Comparison of ENCODE assay signal across 8 cellular contexts in the genomic region with DNA sequence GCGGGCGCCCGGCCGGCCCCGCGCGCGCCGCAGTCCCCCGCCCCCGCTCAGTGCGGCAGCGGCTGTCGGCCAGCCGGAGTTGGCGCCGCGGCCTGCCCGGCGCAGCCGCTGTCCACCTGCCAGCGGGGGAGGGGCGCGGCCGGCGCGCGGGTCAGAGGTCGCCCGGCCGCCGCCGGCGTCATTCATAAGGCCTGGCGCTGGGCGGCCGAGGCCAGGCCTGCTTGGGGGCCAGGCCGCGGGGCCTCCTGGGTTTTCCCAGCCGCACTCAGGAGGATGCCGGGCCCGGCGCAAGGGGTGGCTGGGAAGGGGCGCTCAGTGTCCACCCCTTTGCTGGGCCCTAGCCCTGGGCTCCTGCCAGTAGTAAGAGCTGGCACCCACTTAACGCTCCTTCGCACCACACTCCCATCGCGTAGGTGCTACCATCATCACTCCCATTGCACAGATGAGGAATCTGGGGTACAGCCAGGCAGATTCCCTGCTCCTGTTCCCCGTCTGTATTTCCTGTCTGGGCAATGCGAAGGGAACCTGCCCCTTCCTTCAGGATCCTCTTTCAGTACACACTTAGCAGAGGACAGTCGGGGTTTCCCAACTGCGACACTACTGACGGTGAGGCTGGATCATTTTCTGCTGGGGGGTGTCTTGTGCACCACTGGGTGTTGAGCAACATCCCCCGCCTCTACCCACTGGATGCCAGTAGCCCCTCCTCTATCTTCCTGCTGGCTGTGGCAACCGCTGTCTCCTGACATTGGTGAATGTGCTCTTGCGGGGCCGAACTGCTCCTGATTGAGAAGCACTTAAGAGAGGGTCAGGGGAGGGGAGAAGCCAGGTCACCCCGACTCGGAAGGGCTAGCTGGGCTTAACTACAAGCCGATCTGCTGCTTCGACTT. TPM values are rescaled to one million over a fixed set of nuclear protein-coding genes. Genes with fewer than 3 reads are reported as not detected.
DNase-seq lines count a peak whose midpoint lies in the region; ATAC-seq and TF ChIP-seq lines count a peak whose summit lies in the region.

No MANE protein-coding gene starts in this region.

- in situ Hi-C loops in GM13976 (cut with MboI; ENCODE audit: low sequenced_read_pairs, unreplicated experiment): no loop called here

- H3K4me3 ChIP-seq in GM12875 (ENCODE audit: low read depth, low read length): peak overlapping the region; percentile 52
- peak overlapping the region; percentile 66 for H3K4me3 ChIP-seq in fibroblast of the aortic adventitia (ENCODE audit: low read depth, low read length)

- H3K36me3 Mint-ChIP-seq in activated T-helper 1 cell treated with anti-CD3 and anti-CD28 coated beads, Interleukin-12 subunit alpha, Interleukin-12 subunit beta, Interleukin-2, Interleukin-4 antibody, amounts not matched to agents 30 ng/mL and 10 ng/mL and 1 ng/mL, durations not matched to agents 14 hours and 24 hours and 36 hours (ENCODE audit: low read depth): peaks cover 6% of the 10 kb centered on the region
- no peaks in the 10 kb centered on the region for H3K36me3 Mint-ChIP-seq in naive thymus-derived CD8-positive, alpha-beta T cell

- H3K9me3 Mint-ChIP-seq in activated T-helper 1 cell treated with anti-CD3 and anti-CD28 coated beads, Interleukin-12 subunit alpha, Interleukin-12 subunit beta, Interleukin-2, Interleukin-4 antibody, amounts not matched to agents 30 ng/mL and 10 ng/mL and 1 ng/mL, durations not matched to agents 14 hours and 24 hours and 36 hours: no peaks in the 10 kb centered on the region
- no peaks in the 10 kb centered on the region for H3K9me3 Mint-ChIP-seq in naive thymus-derived CD8-positive, alpha-beta T cell

- peak overlapping the region; percentile 91 for H3K4me3 Mint-ChIP-seq in activated T-helper 1 cell treated with anti-CD3 and anti-CD28 coated beads, Interleukin-12 subunit alpha, Interleukin-12 subunit beta, Interleukin-2, Interleukin-4 antibody, amounts not matched to agents 30 ng/mL and 10 ng/mL and 1 ng/mL, durations not matched to agents 14 hours and 24 hours and 36 hours
- peak overlapping the region; percentile 86 to 97 (median 94) for H3K4me3 Mint-ChIP-seq in naive thymus-derived CD8-positive, alpha-beta T cell

- POLR2A ChIA-PET in naive thymus-derived CD8-positive, alpha-beta T cell (lab: Charles Lee): interaction anchor here (0.7 to 5.2 kb wide), 8 partner anchors 18 to 1680 kb away, joined by 3 to 46 read pairs (median 4); partner anchors contain the start of genes ASF1B and RFX1

- H3K4me1 Mint-ChIP-seq in activated T-helper 1 cell treated with anti-CD3 and anti-CD28 coated beads, Interleukin-12 subunit alpha, Interleukin-12 subunit beta, Interleukin-2, Interleukin-4 antibody, amounts not matched to agents 30 ng/mL and 10 ng/mL and 1 ng/mL, durations not matched to agents 14 hours and 24 hours and 36 hours (ENCODE audit: low read depth): peaks cover 39% of the 10 kb centered on the region
- peaks cover 25 to 46% (median 43%) of the 10 kb centered on the region in 4 donors for H3K4me1 Mint-ChIP-seq in naive thymus-derived CD8-positive, alpha-beta T cell

- DNase-seq in NOMO-1 treated with dmso at 0.1 percent for 144 hours (lab: John Stamatoyannopoulos, UW; ENCODE audit: unreplicated experiment): peak; percentile 90
- no peak for DNase-seq in activated T-helper 1 cell treated with anti-CD3 and anti-CD28 coated beads, Interleukin-12 subunit alpha, Interleukin-12 subunit beta, Interleukin-2, Interleukin-4 antibody, amounts not matched to agents 30 ng/mL and 10 ng/mL and 1 ng/mL, durations not matched to agents 14 hours and 24 hours and 36 hours (ENCODE audit: low spot score)
- peak; percentile 76 for DNase-seq in fibroblast of the aortic adventitia (ENCODE audit: low read depth)
- peak; percentile 23 to 78 (median 60) for DNase-seq in naive thymus-derived CD8-positive, alpha-beta T cell
- peak; percentile 83 for DNase-seq in ureter (ENCODE audit: low spot score)
- DNase-seq in GM13976 (ENCODE audit: low spot score): no peak

- H3K27me3 Mint-ChIP-seq in activated T-helper 1 cell treated with anti-CD3 and anti-CD28 coated beads, Interleukin-12 subunit alpha, Interleukin-12 subunit beta, Interleukin-2, Interleukin-4 antibody, amounts not matched to agents 30 ng/mL and 10 ng/mL and 1 ng/mL, durations not matched to agents 14 hours and 24 hours and 36 hours (ENCODE audit: insufficient read depth): peaks cover 2% of the 10 kb centered on the region
- no peaks in the 10 kb centered on the region for H3K27me3 Mint-ChIP-seq in naive thymus-derived CD8-positive, alpha-beta T cell

- intact Hi-C loops in activated T-helper 1 cell treated with anti-CD3 and anti-CD28 coated beads, Interleukin-12 subunit alpha, Interleukin-12 subunit beta, Interleukin-2, Interleukin-4 antibody, amounts not matched to agents 30 ng/mL and 10 ng/mL and 1 ng/mL, durations not matched to agents 14 hours and 24 hours and 36 hours (cut with micrococcal nuclease): loop anchor here (1.0 to 10.0 kb wide), 3 partner anchors 18 to 521 kb away; partner anchors contain the start of genes ASF1B and C19orf53

- TF ChIP-seq CTCF in GM12875 (IDR thresholded peaks at IDR 0.05; ENCODE audit: borderline replicate concordance, insufficient read depth, low read depth, low read length): no peak
- TF ChIP-seq CTCF in fibroblast of the aortic adventitia (IDR thresholded peaks at IDR 0.05; ENCODE audit: insufficient read depth, low read length): no peak
- TF ChIP-seq CTCF in GM13976 (IDR thresholded peaks at IDR 0.05; ENCODE audit: borderline replicate concordance, control extremely low read depth, extremely low read depth, insufficient read depth, missing control alignments): no peak

- peak overlapping the region; percentile 97 for H3K27ac Mint-ChIP-seq in activated T-helper 1 cell treated with anti-CD3 and anti-CD28 coated beads, Interleukin-12 subunit alpha, Interleukin-12 subunit beta, Interleukin-2, Interleukin-4 antibody, amounts not matched to agents 30 ng/mL and 10 ng/mL and 1 ng/mL, durations not matched to agents 14 hours and 24 hours and 36 hours
- H3K27ac Mint-ChIP-seq in naive thymus-derived CD8-positive, alpha-beta T cell: peak overlapping the region; percentile 89 to 99 (median 98)

- ATAC-seq in HG02840 (IDR thresholded peaks at IDR 0.05; ENCODE audit: low FRiP score, unreplicated experiment): peak; percentile 26
- peak in 1 of 2 donors; percentile 27 for ATAC-seq in naive thymus-derived CD8-positive, alpha-beta T cell

RNA-seq across cellular contexts. Expression of gene PRKACA, which starts 0.8 kb away (rescaled TPM):
- total RNA-seq in activated T-helper 1 cell treated with anti-CD3 and anti-CD28 coated beads, Interleukin-12 subunit alpha, Interleukin-12 subunit beta, Interleukin-2, Interleukin-4 antibody, amounts not matched to agents 30 ng/mL and 10 ng/mL and 1 ng/mL, durations not matched to agents 14 hours and 24 hours and 36 hours: 58.6 and 63.7 TPM in 2 replicates
- total RNA-seq in fibroblast of the aortic adventitia (ENCODE audit: low replicate concordance) (13.8 and 44.0 TPM in 2 replicates), ureter (89.3 TPM)
- total RNA-seq in naive thymus-derived CD8-positive, alpha-beta T cell: 10 to 100 TPM; 54.7 to 56.8 TPM
- polyA plus RNA-seq in naive thymus-derived CD8-positive, alpha-beta T cell: 1 to 10 TPM; 1.1 to 1.8 (median 1.3) TPM

RNA-seq across cellular contexts. Expression of gene ASF1B, which starts 18.0 kb away (rescaled TPM):
- 76.3 and 77.4 TPM in 2 replicates for total RNA-seq in activated T-helper 1 cell treated with anti-CD3 and anti-CD28 coated beads, Interleukin-12 subunit alpha, Interleukin-12 subunit beta, Interleukin-2, Interleukin-4 antibody, amounts not matched to agents 30 ng/mL and 10 ng/mL and 1 ng/mL, durations not matched to agents 14 hours and 24 hours and 36 hours
- total RNA-seq in fibroblast of the aortic adventitia (ENCODE audit: low replicate concordance) (1.7 and 32.3 TPM in 2 replicates), ureter (1.5 TPM)
- 1 to 10 TPM; 2.7 to 4.6 TPM for total RNA-seq in naive thymus-derived CD8-positive, alpha-beta T cell
- polyA plus RNA-seq in naive thymus-derived CD8-positive, alpha-beta T cell: 1 to 10 TPM; 2.3 to 4.2 (median 3.7) TPM

RNA-seq across cellular contexts. Expression of gene SAMD1, which starts 27.9 kb away (rescaled TPM):
- total RNA-seq in activated T-helper 1 cell treated with anti-CD3 and anti-CD28 coated beads, Interleukin-12 subunit alpha, Interleukin-12 subunit beta, Interleukin-2, Interleukin-4 antibody, amounts not matched to agents 30 ng/mL and 10 ng/mL and 1 ng/mL, durations not matched to agents 14 hours and 24 hours and 36 hours: 130 TPM in 2 replicates
- total RNA-seq in fibroblast of the aortic adventitia (ENCODE audit: low replicate concordance): 18.5 and 40.4 TPM in 2 replicates
- 10 to 100 TPM; 66.4 to 68.3 TPM for total RNA-seq in naive thymus-derived CD8-positive, alpha-beta T cell
- 1 to 10 TPM; 2.3 to 5.2 (median 2.7) TPM for polyA plus RNA-seq in naive thymus-derived CD8-positive, alpha-beta T cell
- 24.3 TPM for total RNA-seq in ureter

RNA-seq across cellular contexts. Expression of gene C19orf67, which starts 32.8 kb away (rescaled TPM):
- 0.67 and 1.1 TPM in 2 replicates for total RNA-seq in activated T-helper 1 cell treated with anti-CD3 and anti-CD28 coated beads, Interleukin-12 subunit alpha, Interleukin-12 subunit beta, Interleukin-2, Interleukin-4 antibody, amounts not matched to agents 30 ng/mL and 10 ng/mL and 1 ng/mL, durations not matched to agents 14 hours and 24 hours and 36 hours
- 0.27 TPM in 1 of 2 replicates, not detected in the other for total RNA-seq in fibroblast of the aortic adventitia (ENCODE audit: low replicate concordance)
- under 1 TPM in 1 of 2 experiments, not detected in 1; 0.85 TPM for total RNA-seq in naive thymus-derived CD8-positive, alpha-beta T cell
- polyA plus RNA-seq in naive thymus-derived CD8-positive, alpha-beta T cell: not detected
- not detected for total RNA-seq in ureter

RNA-seq across cellular contexts. Expression of gene MISP3, which starts 45.8 kb away (rescaled TPM):
- total RNA-seq in activated T-helper 1 cell treated with anti-CD3 and anti-CD28 coated beads, Interleukin-12 subunit alpha, Interleukin-12 subunit beta, Interleukin-2, Interleukin-4 antibody, amounts not matched to agents 30 ng/mL and 10 ng/mL and 1 ng/mL, durations not matched to agents 14 hours and 24 hours and 36 hours: 2.3 TPM in 2 replicates
- total RNA-seq in fibroblast of the aortic adventitia (ENCODE audit: low replicate concordance) (0.72 TPM in 1 of 2 replicates, not detected in the other), ureter (4.3 TPM)
- under 1 TPM; 0.44 to 0.99 TPM for total RNA-seq in naive thymus-derived CD8-positive, alpha-beta T cell
- polyA plus RNA-seq in naive thymus-derived CD8-positive, alpha-beta T cell: 1 to 10 TPM in 1 of 3 donors, under 1 TPM in 2; 0.36 to 1.4 (median 0.59) TPM

Comparison
In these comparisons a context has a peak if more than half of its experiments do, and no peak if none do; other contexts are left out.
1. DNase-seq: peak in NOMO-1 treated with dmso at 0.1 percent for 144 hours (single experiment), fibroblast of the aortic adventitia (single experiment), naive thymus-derived CD8-positive, alpha-beta T cell (10 of 10) and ureter (single experiment); none in activated T-helper 1 cell treated with anti-CD3 and anti-CD28 coated beads, Interleukin-12 subunit alpha, Interleukin-12 subunit beta, Interleukin-2, Interleukin-4 antibody, amounts not matched to agents 30 ng/mL and 10 ng/mL and 1 ng/mL, durations not matched to agents 14 hours and 24 hours and 36 hours (single experiment) and GM13976 (single experiment).